Comparison of ENCODE assay signal across 20 cellular contexts in genomic region chr7:143147070-143147469, GRCh38. TPM values are rescaled to one million over a fixed set of nuclear protein-coding genes. Genes with fewer than 3 reads are reported as not detected.
DNase-seq lines count a peak whose midpoint lies in the region; ATAC-seq, FAIRE-seq and TF ChIP-seq lines count a peak whose summit lies in the region.
"Had no signal": no experiment of that assay in that cellular context is flagged by ENCODE, and none has a peak within 500 bp of the region (broad histone marks: within the 10 kb centered on the region; RNA-seq: fewer than 3 reads in every experiment).

No MANE protein-coding gene starts in this region.

- TF ChIP-seq RAD21 in HepG2 (CRISPR knock-in tag; IDR thresholded peaks at IDR 0.05), result no peak

- H3K27ac ChIP-seq in HepG2 (ENCODE audit: extremely low read length, insufficient read depth, low read length) (no peak overlapping the region), suprapubic skin (no peak overlapping the region)
- H3K27ac ChIP-seq: 22Rv1, BLaER1, GM23248 had no signal

- in situ Hi-C loops in HepG2 (cut with HindIII; ENCODE audit: extremely low pct_ligation_motif_present, low pct_unique_long_range_greater_than_20kb), result no loop called here

- no peak overlapping the region for H2AFZ ChIP-seq in HepG2 (ENCODE audit: low read length)
- H2AFZ ChIP-seq: GM23248 had no signal

- DNase-seq in NCI-H2171 treated with DMSO at 0.1 percent for 48 hours (lab: John Stamatoyannopoulos, UW), result peak; percentile 23
- no peak for DNase-seq in NCI-H2171 (lab: John Stamatoyannopoulos, UW)
- DNase-seq in left ventricle myocardium superior, result no peak
- no peak for DNase-seq in cardiac septum (ENCODE audit: low spot score)
- DNase-seq in fibroblast of the aortic adventitia (ENCODE audit: low read depth), result peak; percentile 30
- DNase-seq in HepG2 (ENCODE audit: low spot score), result no peak
- DNase-seq in suprapubic skin (ENCODE audit: low spot score in 2 of 2), result no peak
- DNase-seq: Caco-2; CD8-positive, alpha-beta memory T cell; DND-41; GF-D8; GM23248 had no signal

- TF ChIP-seq CTCF in fibroblast of the aortic adventitia (IDR thresholded peaks at IDR 0.05; ENCODE audit: insufficient read depth, low read length), result no peak
- no peak for TF ChIP-seq CTCF in HepG2 (CRISPR knock-in tag; IDR thresholded peaks at IDR 0.05)
- TF ChIP-seq CTCF in suprapubic skin (IDR thresholded peaks at IDR 0.05), result no peak

- TF ChIP-seq POLR2A in HepG2 (IDR thresholded peaks at IDR 0.05; ENCODE audit: insufficient read depth in 1 of 2, low read depth in 2 of 2, low read length in 2 of 2) (no peak), suprapubic skin (IDR thresholded peaks at IDR 0.05) (no peak)

- CTCF ChIA-PET in HepG2 (lab: Yijun Ruan, JAX; ENCODE audit: low intra/inter-chr PET ratio, low total read pairs), result no interaction called here

- no peaks in the 10 kb centered on the region for H3K27me3 ChIP-seq in HepG2 (ENCODE audit: control insufficient read depth in 1 of 2, insufficient read depth in 2 of 2, low read length in 2 of 2)
- no peaks in the 10 kb centered on the region for H3K27me3 ChIP-seq in suprapubic skin
- H3K27me3 ChIP-seq: BLaER1 had no signal

- H3K36me3 ChIP-seq in HepG2 (replicated peaks in 1 of 2; ENCODE audit: control insufficient read depth in 1 of 2, insufficient read depth in 2 of 2, low read length in 2 of 2), result no peaks in the 10 kb centered on the region
- H3K36me3 ChIP-seq in suprapubic skin, result no peaks in the 10 kb centered on the region
- H3K36me3 ChIP-seq: BLaER1 had no signal

- no peak overlapping the region for H3K4me2 ChIP-seq in HepG2 (ENCODE audit: low read depth, low read length)
- H3K4me2 ChIP-seq: BLaER1 had no signal

- H3K79me2 ChIP-seq in HepG2 (ENCODE audit: insufficient read depth, low read length), result no peaks in the 10 kb centered on the region

- TF ChIP-seq EP300 in HepG2 (IDR thresholded peaks at IDR 0.05; ENCODE audit: low read depth in 2 of 2, low read length in 2 of 2) (no peak), HepG2 (CRISPR knock-in tag; IDR thresholded peaks at IDR 0.05; ENCODE audit: borderline replicate concordance) (no peak), suprapubic skin (IDR thresholded peaks at IDR 0.05) (no peak)

- H4K20me1 ChIP-seq in HepG2 (ENCODE audit: insufficient read depth, low read length), result no peaks in the 10 kb centered on the region
- H4K20me1 ChIP-seq: BLaER1 had no signal

- peak; percentile 79 for ATAC-seq in left ventricle myocardium superior
- ATAC-seq in HepG2, result no peak
- ATAC-seq in GM19467 (IDR thresholded peaks at IDR 0.05; ENCODE audit: unreplicated experiment), result no peak
- ATAC-seq: HCT116 had no signal

- no TSS peak for BruUV-seq in HepG2 (replicated peaks; lab: Mats Ljungman, UMichigan)

- no peak for FAIRE-seq in HepG2 (lab: Jason Lieb, UNC)
- FAIRE-seq: GM19239, H54, HTR-8/SVneo had no signal

- no peak overlapping the region for H3K4me3 ChIP-seq in fibroblast of the aortic adventitia (ENCODE audit: low read depth, low read length)
- no peak overlapping the region for H3K4me3 ChIP-seq in HepG2 (replicated peaks in 1 of 3; ENCODE audit: insufficient read depth in 1 of 3, low read depth in 2 of 3, low read length in 3 of 3)
- H3K4me3 ChIP-seq in suprapubic skin, result no peak overlapping the region
- H3K4me3 ChIP-seq: BLaER1, GM23248 had no signal

- no peaks in the 10 kb centered on the region for H3K9me3 ChIP-seq in HepG2 (ENCODE audit: low read length)
- no peaks in the 10 kb centered on the region for H3K9me3 ChIP-seq in suprapubic skin
- H3K9me3 ChIP-seq: BLaER1, Caco-2 had no signal

- H3K9ac ChIP-seq in HepG2 (ENCODE audit: insufficient read depth, low read depth, low read length), result no peak overlapping the region
- H3K9ac ChIP-seq: BLaER1, GM23248 had no signal

- no peaks in the 10 kb centered on the region for H3K4me1 ChIP-seq in HepG2 (ENCODE audit: insufficient read depth, low read length)
- H3K4me1 ChIP-seq in suprapubic skin, result no peaks in the 10 kb centered on the region
- H3K4me1 ChIP-seq: BLaER1, Caco-2 had no signal

- intact Hi-C loops in left ventricle myocardium superior (cut with micrococcal nuclease) (no loop called here), cardiac septum (cut with DNase I) (no loop called here), HepG2 (cut with micrococcal nuclease; ENCODE audit: unreplicated experiment) (no loop called here)

- POLR2A ChIA-PET in HepG2 (lab: Yijun Ruan, JAX), result no interaction called here

TF ChIP-seq in HepG2, 621 proteins besides CTCF, POLR2A, EP300 and RAD21 (continues in another document):
- TF ChIP-seq POLR2G (IDR thresholded peaks at IDR 0.05; ENCODE audit: low read depth, low read length) (no peak), NFE2L2 (IDR thresholded peaks at IDR 0.05; ENCODE audit: low read length) (no peak), ZNF264 (CRISPR knock-in tag; IDR thresholded peaks at IDR 0.05) (no peak), DMAP1 (CRISPR knock-in tag; IDR thresholded peaks at IDR 0.05) (no peak), KDM6A (CRISPR knock-in tag; IDR thresholded peaks at IDR 0.05; ENCODE audit: low read depth) (no peak), MIER3 (CRISPR knock-in tag; IDR thresholded peaks at IDR 0.05; ENCODE audit: borderline replicate concordance) (no peak), ZNF17 (CRISPR knock-in tag; IDR thresholded peaks at IDR 0.05) (no peak), ZNF274 (CRISPR knock-in tag; IDR thresholded peaks at IDR 0.05) (no peak), SP4 (CRISPR knock-in tag; IDR thresholded peaks at IDR 0.05) (no peak)

RNA-seq across cellular contexts. Expression of gene PIP, which starts 15.2 kb away (rescaled TPM):
- total RNA-seq in left ventricle myocardium superior (not detected), cardiac septum (not detected), fibroblast of the aortic adventitia (ENCODE audit: low replicate concordance) (not detected in 2 replicates), HepG2 (2016; rRNA removed; fragmentation: Illumina TruSeq; extraction: Trizol) (not detected in 2 replicates), suprapubic skin (1,000 to 10,000 TPM in 2 of 4 donors, 100 to 1,000 TPM in 2; 126 to 1,475 (median 815) TPM)
- total RNA-seq in HepG2 (2016; cell fraction: cytosol; rRNA removed; fragmentation: Illumina TruSeq; extraction: Trizol; ENCODE audit: low read depth), result not detected in 2 replicates
- total RNA-seq in HepG2 (2016; cell fraction: insoluble cytoplasmic fraction; rRNA removed; fragmentation: Illumina TruSeq; extraction: Trizol), result not detected in 2 replicates
- total RNA-seq in HepG2 (2016; cell fraction: membrane; rRNA removed; fragmentation: Illumina TruSeq; extraction: Trizol), result not detected in 2 replicates
- not detected in 2 replicates for total RNA-seq in HepG2 (2016; cell fraction: nucleus; rRNA removed; fragmentation: Illumina TruSeq; extraction: Trizol)
- polyA plus RNA-seq in HepG2 (2011; rRNA removed), result not detected in 2 replicates
- not detected in 2 replicates for polyA plus RNA-seq in HepG2 (2011; cell fraction: cytosol; rRNA removed)
- not detected in 2 replicates for polyA plus RNA-seq in HepG2 (2011; cell fraction: nucleus; rRNA removed)
- not detected in 2 replicates for polyA plus RNA-seq in HepG2 (2012)
- not detected in 2 replicates for polyA plus RNA-seq in HepG2 (2016; cell fraction: cytosol; fragmentation: Illumina TruSeq; extraction: Trizol; ENCODE audit: low read depth)
- polyA plus RNA-seq in HepG2 (2016; cell fraction: insoluble cytoplasmic fraction; fragmentation: Illumina TruSeq; extraction: Trizol; ENCODE audit: low read depth), result not detected in 2 replicates
- not detected in 2 replicates for polyA plus RNA-seq in HepG2 (2016; cell fraction: membrane; fragmentation: Illumina TruSeq; extraction: Trizol; ENCODE audit: low read depth)
- polyA plus RNA-seq in HepG2 (2016; cell fraction: nucleus; fragmentation: Illumina TruSeq; extraction: Trizol; ENCODE audit: insufficient read depth, low read depth), result not detected in 2 replicates
- not detected in 2 replicates for polyA minus RNA-seq in HepG2 (2011; rRNA and poly(A)+ RNA removed; ENCODE audit: low replicate concordance)
- not detected in 2 replicates for polyA minus RNA-seq in HepG2 (2011; cell fraction: cytosol; rRNA and poly(A)+ RNA removed)
- polyA minus RNA-seq in HepG2 (2011; cell fraction: nucleus; rRNA and poly(A)+ RNA removed), result not detected in 2 replicates
- total RNA-seq: A673; Caco-2; CD8-positive, alpha-beta memory T cell; GM23248 had no signal
- polyA plus RNA-seq: CD8-positive, alpha-beta memory T cell; GM23248 had no signal

RNA-seq across cellular contexts. Expression of gene TAS2R39, which starts 36.1 kb away (rescaled TPM):
- total RNA-seq in left ventricle myocardium superior (not detected), cardiac septum (not detected), fibroblast of the aortic adventitia (ENCODE audit: low replicate concordance) (not detected in 2 replicates), HepG2 (2016; rRNA removed; fragmentation: Illumina TruSeq; extraction: Trizol) (not detected in 2 replicates), suprapubic skin (not detected)
- not detected in 2 replicates for total RNA-seq in HepG2 (2016; cell fraction: cytosol; rRNA removed; fragmentation: Illumina TruSeq; extraction: Trizol; ENCODE audit: low read depth)
- not detected in 2 replicates for total RNA-seq in HepG2 (2016; cell fraction: insoluble cytoplasmic fraction; rRNA removed; fragmentation: Illumina TruSeq; extraction: Trizol)
- total RNA-seq in HepG2 (2016; cell fraction: membrane; rRNA removed; fragmentation: Illumina TruSeq; extraction: Trizol), result not detected in 2 replicates
- total RNA-seq in HepG2 (2016; cell fraction: nucleus; rRNA removed; fragmentation: Illumina TruSeq; extraction: Trizol), result not detected in 2 replicates
- polyA plus RNA-seq in HepG2 (2011; rRNA removed), result not detected in 2 replicates
- not detected in 2 replicates for polyA plus RNA-seq in HepG2 (2011; cell fraction: cytosol; rRNA removed)
- polyA plus RNA-seq in HepG2 (2011; cell fraction: nucleus; rRNA removed), result not detected in 2 replicates
- polyA plus RNA-seq in HepG2 (2012), result not detected in 2 replicates
- not detected in 2 replicates for polyA plus RNA-seq in HepG2 (2016; cell fraction: cytosol; fragmentation: Illumina TruSeq; extraction: Trizol; ENCODE audit: low read depth)
- not detected in 2 replicates for polyA plus RNA-seq in HepG2 (2016; cell fraction: insoluble cytoplasmic fraction; fragmentation: Illumina TruSeq; extraction: Trizol; ENCODE audit: low read depth)
- polyA plus RNA-seq in HepG2 (2016; cell fraction: membrane; fragmentation: Illumina TruSeq; extraction: Trizol; ENCODE audit: low read depth), result not detected in 2 replicates
- not detected in 2 replicates for polyA plus RNA-seq in HepG2 (2016; cell fraction: nucleus; fragmentation: Illumina TruSeq; extraction: Trizol; ENCODE audit: insufficient read depth, low read depth)
- not detected in 2 replicates for polyA minus RNA-seq in HepG2 (2011; rRNA and poly(A)+ RNA removed; ENCODE audit: low replicate concordance)
- polyA minus RNA-seq in HepG2 (2011; cell fraction: cytosol; rRNA and poly(A)+ RNA removed), result not detected in 2 replicates
- not detected in 2 replicates for polyA minus RNA-seq in HepG2 (2011; cell fraction: nucleus; rRNA and poly(A)+ RNA removed)
- total RNA-seq: A673; Caco-2; CD8-positive, alpha-beta memory T cell; GM23248 had no signal
- polyA plus RNA-seq: CD8-positive, alpha-beta memory T cell; GM23248 had no signal

Comparison
In these comparisons a context has a peak if more than half of its experiments do, and no peak if none do; other contexts are left out.
1. DNase-seq: peak in NCI-H2171 treated with DMSO at 0.1 percent for 48 hours (single experiment) and fibroblast of the aortic adventitia (single experiment); none in NCI-H2171 (single experiment), left ventricle myocardium superior (single experiment), cardiac septum (single experiment), HepG2 (single experiment) and suprapubic skin (0 of 2).
2. RNA of gene PIP, which starts 15.2 kb away (total RNA-seq): 126 to 1,475 TPM in suprapubic skin; not detected in left ventricle myocardium superior (single experiment), not detected in cardiac septum (single experiment), not detected in fibroblast of the aortic adventitia and not detected in HepG2; every median in the first group is over 100 times any median in the second.